ENCODE assay signal across 38 cellular contexts in genomic region chr1:207658408-207658807, GRCh38. TPM values are rescaled to one million over a fixed set of nuclear protein-coding genes. Genes with fewer than 3 reads are reported as not detected.
"Had no signal": no experiment of that assay in that cellular context is flagged by ENCODE, and none has a peak within 500 bp of the region (broad histone marks: within the 10 kb centered on the region; RNA-seq: fewer than 3 reads in every experiment).

No MANE protein-coding gene starts in this region.

- DNase-seq: activated CD4-positive, alpha-beta memory T cell treated with anti-CD3 and anti-CD28 coated beads, Interleukin-2, amount 10 ng/mL, durations not matched to agents 7 days and 5 days; activated CD4-positive, alpha-beta T cell treated with anti-CD3 and anti-CD28 coated beads for 1 hour; activated CD4-positive, alpha-beta T cell treated with anti-CD3 and anti-CD28 coated beads for 4 hours; activated CD4-positive, alpha-beta T cell treated with anti-CD3 and anti-CD28 coated beads, Interleukin-2, amount 10 ng/mL, durations not matched to agents 7 days and 5 days; activated CD4-positive, alpha-beta T cell treated with anti-CD3 and anti-CD28 coated beads, Interleukin-2, amount 50 U/mL, for 4 hours; activated CD8-positive, alpha-beta memory T cell treated with anti-CD3 and anti-CD28 coated beads, Interleukin-2, amount 50 U/mL, for 48 hours; activated gamma-delta T cell treated with Interleukin-2 at 50 U/mL for 16 hours; activated naive CD4-positive, alpha-beta T cell treated with anti-CD3 and anti-CD28 coated beads, Interleukin-2, amount 50 U/mL, for 16 hours; activated naive CD4-positive, alpha-beta T cell treated with Interleukin-2 at 50 U/mL for 16 hours; activated T-cell treated with anti-CD3 and anti-CD28 coated beads for 4 hours; activated T-cell treated with anti-CD3 and anti-CD28 coated beads, Interleukin-2, amount 50 U/mL, for 24 hours; activated T-cell treated with anti-CD3 and anti-CD28 coated beads, Interleukin-2, amount 50 U/mL, for 72 hours; amniotic stem cell; anterior cingulate cortex; brain microvascular endothelial cell; dorsolateral prefrontal cortex; effector memory CD4-positive, alpha-beta T cell; endodermal cell; erythroblast; esophagus squamous epithelium; foreskin melanocyte; heart right ventricle; T-helper 1 cell; T-helper 2 cell had no signal

- H3K4me1 ChIP-seq: esophagus squamous epithelium, gastroesophageal sphincter, heart right ventricle had no signal

- H3K4me3 ChIP-seq: coronary artery, dorsolateral prefrontal cortex, esophagus squamous epithelium, gastroesophageal sphincter, heart right ventricle had no signal

- H3K9me3 Mint-ChIP-seq: activated CD4-positive, alpha-beta memory T cell treated with anti-CD3 and anti-CD28 coated beads, Interleukin-2, amount 10 ng/mL, durations not matched to agents 7 days and 5 days; activated CD4-positive, alpha-beta T cell treated with anti-CD3 and anti-CD28 coated beads, Interleukin-2, amount 10 ng/mL, durations not matched to agents 7 days and 5 days; activated T-cell treated with anti-CD3 and anti-CD28 coated beads, Interleukin-2, amount 50 U/mL, for 24 hours; central memory CD8-positive, alpha-beta T cell; dendritic cell treated with granulocyte-macrophage colony-stimulating factor and Interleukin-4, amounts not matched to agents 40 ng/mL and 50 ng/mL, for 4 days had no signal

- FAIRE-seq: astrocyte, bronchial epithelial cell had no signal

- H3K36me3 Mint-ChIP-seq: activated naive CD8-positive, alpha-beta T cell had no signal

- H3K4me1 Mint-ChIP-seq: activated CD4-positive, alpha-beta memory T cell treated with anti-CD3 and anti-CD28 coated beads, Interleukin-2, amount 10 ng/mL, durations not matched to agents 7 days and 5 days; activated CD4-positive, alpha-beta T cell treated with anti-CD3 and anti-CD28 coated beads, Interleukin-2, amount 10 ng/mL, durations not matched to agents 7 days and 5 days; central memory CD8-positive, alpha-beta T cell had no signal

- ATAC-seq: activated T-cell treated with anti-CD3 and anti-CD28 coated beads, Interleukin-2, amount 50 U/mL, for 72 hours; gastroesophageal sphincter; heart right ventricle; WTC11 had no signal

- H3K27ac ChIP-seq: brain microvascular endothelial cell, coronary artery, dorsolateral prefrontal cortex, esophagus squamous epithelium, gastroesophageal sphincter, heart right ventricle, VCaP had no signal

- H3K27ac Mint-ChIP-seq: activated CD4-positive, alpha-beta memory T cell treated with anti-CD3 and anti-CD28 coated beads, Interleukin-2, amount 10 ng/mL, durations not matched to agents 7 days and 5 days; activated CD4-positive, alpha-beta T cell treated with anti-CD3 and anti-CD28 coated beads, Interleukin-2, amount 10 ng/mL, durations not matched to agents 7 days and 5 days; activated naive CD8-positive, alpha-beta T cell; activated T-cell treated with anti-CD3 and anti-CD28 coated beads, Interleukin-2, amount 50 U/mL, for 24 hours; activated T-cell treated with anti-CD3 and anti-CD28 coated beads, Interleukin-2, amount 50 U/mL, for 72 hours; dendritic cell treated with granulocyte-macrophage colony-stimulating factor and Interleukin-4, amounts not matched to agents 40 ng/mL and 50 ng/mL, for 4 days; endodermal cell; WTC11 had no signal

- H3K4me3 Mint-ChIP-seq: activated CD4-positive, alpha-beta memory T cell treated with anti-CD3 and anti-CD28 coated beads, Interleukin-2, amount 10 ng/mL, durations not matched to agents 7 days and 5 days; activated CD4-positive, alpha-beta T cell treated with anti-CD3 and anti-CD28 coated beads, Interleukin-2, amount 10 ng/mL, durations not matched to agents 7 days and 5 days; activated naive CD8-positive, alpha-beta T cell; activated T-cell treated with anti-CD3 and anti-CD28 coated beads, Interleukin-2, amount 50 U/mL, for 24 hours; activated T-cell treated with anti-CD3 and anti-CD28 coated beads, Interleukin-2, amount 50 U/mL, for 72 hours; central memory CD8-positive, alpha-beta T cell; dendritic cell treated with granulocyte-macrophage colony-stimulating factor and Interleukin-4, amounts not matched to agents 40 ng/mL and 50 ng/mL, for 4 days; endodermal cell; WTC11 had no signal

- H3K36me3 ChIP-seq: brain microvascular endothelial cell, esophagus squamous epithelium, gastroesophageal sphincter, heart right ventricle had no signal

RNA-seq across cellular contexts. Expression of gene CR1L, which starts 13.5 kb away (rescaled TPM):
- total RNA-seq: activated CD4-positive, alpha-beta memory T cell treated with anti-CD3 and anti-CD28 coated beads, Interleukin-2, amount 10 ng/mL, durations not matched to agents 7 days and 5 days; activated CD4-positive, alpha-beta T cell treated with anti-CD3 and anti-CD28 coated beads, Interleukin-2, amount 10 ng/mL, durations not matched to agents 7 days and 5 days; astrocyte; bronchial epithelial cell; cardiac septum; esophagus squamous epithelium; fibroblast of lung; fibroblast of villous mesenchyme; gastroesophageal sphincter; glomerular endothelial cell had no signal
- polyA plus RNA-seq: adipose tissue, fibroblast of lung, heart right ventricle had no signal
